In genomic region chr3:136146981-136147729, GRCh38 we compare ENCODE assay signal across 14 cellular contexts. TPM values are rescaled to one million over a fixed set of nuclear protein-coding genes. Genes with fewer than 3 reads are reported as not detected.
A peak's percentile ranks its signal among the peaks of the same experiment; 100 is the strongest.
DNase-seq lines count a peak whose midpoint lies in the region; ATAC-seq, FAIRE-seq and TF ChIP-seq lines count a peak whose summit lies in the region.
"Had no signal": no experiment of that assay in that cellular context is flagged by ENCODE, and none has a peak within 500 bp of the region (broad histone marks: within the 10 kb centered on the region; RNA-seq: fewer than 3 reads in every experiment).

No MANE protein-coding gene starts in this region.

- WGBS in pancreas, 2 donors: 90 to 94% methylated on average over 6 of the region's 6 CpGs

- H3K4me1 ChIP-seq in HEK293 (ENCODE audit: control insufficient read depth, insufficient read depth, low read length) (peaks cover 13% of the 10 kb centered on the region), pancreas (peaks cover 0 to 8% (median 8%) of the 10 kb centered on the region in 3 donors)

- TF ChIP-seq CTCF in HEK293 (tag by site-specific recombination; IDR thresholded peaks at IDR 0.05) (no peak), pancreas (IDR thresholded peaks at IDR 0.05) (no peak)

- POLR2A ChIA-PET in HEK293 (lab: Yijun Ruan, JAX): no interaction called here

- peak; percentile 17 for FAIRE-seq in pancreas (lab: Jason Lieb, UNC)
- FAIRE-seq: GM12878 had no signal

- H3K27ac ChIP-seq in HEK293 (ENCODE audit: extremely low read depth, low read depth, low read length): no peak overlapping the region
- no peak overlapping the region for H3K27ac ChIP-seq in pancreas
- H3K27ac ChIP-seq: C4-2B, right lobe of liver had no signal

- H3K27me3 ChIP-seq in pancreas: no peaks in the 10 kb centered on the region
- H3K27me3 ChIP-seq: right lobe of liver had no signal

- H3K36me3 ChIP-seq in HEK293 (ENCODE audit: control insufficient read depth in 2 of 2, insufficient read depth in 1 of 2, low read length in 2 of 2) (peaks cover 0 to 22% of the 10 kb centered on the region in 2 experiments; a peak in 1 of 3 replicates), pancreas (peaks cover 0 to 15% (median 0%) of the 10 kb centered on the region in 3 donors)

- CTCF ChIA-PET in HEK293 (lab: Yijun Ruan, JAX): interaction anchor here (0.6 kb wide), 1 partner anchor 868 kb away, joined by 3 read pairs; no protein-coding TSS in a partner anchor

- intact Hi-C loops in pancreas (cut with DNase I): no loop called here

- no peak overlapping the region for H3K4me3 ChIP-seq in HEK293 (ENCODE audit: low read depth, low read length)
- H3K4me3 ChIP-seq in pancreas: no peak overlapping the region
- H3K4me3 ChIP-seq: GM12878, right lobe of liver had no signal

- DNase-seq in Daoy (ENCODE audit: low read depth): peak; percentile 30
- DNase-seq in astrocyte of the hippocampus (ENCODE audit: low read depth, low spot score): peak; percentile 44
- no peak for DNase-seq in pancreas
- no peak for DNase-seq in NCI-H1048 (lab: John Stamatoyannopoulos, UW)
- DNase-seq in effector CD4-positive, alpha-beta T cell: no peak
- no peak for DNase-seq in NCI-H2029 treated with DMSO at 0.1 percent for 48 hours (lab: John Stamatoyannopoulos, UW)
- DNase-seq: activated CD4-positive, alpha-beta T cell treated with anti-CD3 and anti-CD28 coated beads, Interleukin-2, amount 10 ng/mL, durations not matched to agents 24 days and 14 days; activated T-cell treated with anti-CD3 and anti-CD28 coated beads, Interleukin-2, amount 50 U/mL, for 72 hours; amniotic stem cell; H7; right lobe of liver had no signal

- H3K9me3 ChIP-seq in HEK293 (ENCODE audit: control insufficient read depth, insufficient read depth, low read depth, low read length): no peaks in the 10 kb centered on the region
- H3K9me3 ChIP-seq in pancreas: no peaks in the 10 kb centered on the region
- H3K9me3 ChIP-seq: right lobe of liver had no signal

- no peak for ATAC-seq in pancreas
- ATAC-seq: activated T-cell treated with anti-CD3 and anti-CD28 coated beads, Interleukin-2, amount 50 U/mL, for 72 hours; GM12878 had no signal

TF ChIP-seq in HEK293, 187 proteins besides CTCF, POLR2A, EP300 and RAD21:
- TF ChIP-seq GLIS1 (tag by site-specific recombination; IDR thresholded peaks at IDR 0.05): peak; percentile 55
- TF ChIP-seq ZNF121 (tag by site-specific recombination; IDR thresholded peaks at IDR 0.05): peak; percentile 75
- peak; percentile 37; the same call in 1 of the 2 replicates for TF ChIP-seq WT1 (tag by site-specific recombination; IDR thresholded peaks at IDR 0.05)
- no peak for TF ChIP-seq ZNF629 (tag by site-specific recombination; IDR thresholded peaks at IDR 0.05)
- 0 out of 2 replicates have a peak, but pooled peaks have one; percentile 24 for TF ChIP-seq HIC1 (tag by site-specific recombination; IDR thresholded peaks at IDR 0.05)
- TF ChIP-seq ZBTB8A (tag by site-specific recombination; IDR thresholded peaks at IDR 0.05): no peak
- TF ChIP-seq SP7 (tag by site-specific recombination; IDR thresholded peaks at IDR 0.05): peak; percentile 69

RNA-seq across cellular contexts. Expression of gene MSL2, which starts 49.0 kb away (rescaled TPM):
- total RNA-seq in Daoy (2014; rRNA removed; shearing (Covaris generic)): 5.1 and 24.9 TPM in 2 replicates
- 10 to 100 TPM in 5 of 6 donors, 1 to 10 TPM in 1; 9.4 to 19.2 (median 11.7) TPM for total RNA-seq in pancreas
- polyA plus RNA-seq in pancreas: 1 to 10 TPM; 3.5 to 7.2 TPM

Comparison
In these comparisons a context has a peak if more than half of its experiments do, and no peak if none do; other contexts are left out.
1. DNase-seq: peak in Daoy (single experiment) and astrocyte of the hippocampus (single experiment); none in pancreas (0 of 6), NCI-H1048 (single experiment), effector CD4-positive, alpha-beta T cell (single experiment) and NCI-H2029 treated with DMSO at 0.1 percent for 48 hours (single experiment).